In the genomic region with DNA sequence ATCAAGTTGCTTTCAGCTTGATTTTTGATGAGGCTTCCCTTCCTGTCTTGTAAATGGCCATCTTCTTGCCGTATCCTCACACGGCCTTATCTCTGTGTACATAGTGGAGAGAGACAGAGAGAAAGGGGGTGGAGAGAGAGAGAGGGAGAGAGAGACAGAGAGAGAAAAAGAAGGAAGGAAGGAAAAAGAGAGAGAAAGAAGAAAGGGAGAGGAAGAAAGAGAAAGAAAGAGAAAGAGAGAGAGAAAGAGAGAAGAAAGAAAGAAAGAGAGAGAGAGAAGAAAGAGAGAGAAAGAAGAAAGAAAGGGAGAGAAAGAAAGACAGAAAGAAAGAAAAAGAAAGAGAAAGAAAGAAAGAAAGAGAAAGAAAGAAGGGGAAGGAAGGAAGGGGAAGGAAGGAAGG, we compare ENCODE assay signal across 23 cellular contexts.
"Had no signal": no experiment of that assay in that cellular context is flagged by ENCODE, and none has a peak within 500 bp of the region (broad histone marks: within the 10 kb centered on the region; RNA-seq: fewer than 3 reads in every experiment).

No MANE protein-coding gene starts in this region.

- H3K27ac Mint-ChIP-seq: dendritic cell treated with granulocyte-macrophage colony-stimulating factor and Interleukin-4, amounts not matched to agents 40 ng/mL and 50 ng/mL, for 4 days; nephron had no signal

- H3K4me3 Mint-ChIP-seq: dendritic cell treated with granulocyte-macrophage colony-stimulating factor and Interleukin-4, amounts not matched to agents 40 ng/mL and 50 ng/mL, for 4 days; naive B cell; nephron had no signal

- ATAC-seq: heart left ventricle, left ventricle myocardium superior, psoas muscle, sciatic nerve, upper lobe of right lung had no signal

- H3K4me3 ChIP-seq: heart left ventricle, lung, psoas muscle, skin epidermis, stomach, tibial nerve, upper lobe of right lung, vagina had no signal

- H3K36me3 Mint-ChIP-seq: naive B cell had no signal

- DNase-seq: erythroblast; foreskin melanocyte; heart left ventricle; hippocampal formation; left colon; left ventricle myocardium superior; mesenchymal stem cell; midbrain; naive B cell; psoas muscle; stimulated activated CD4-positive, alpha-beta T cell treated with anti-CD3 and anti-CD28 coated beads, Interleukin-12 subunit alpha, Interleukin-12 subunit beta, amount 100 ng/mL, for 4 hours; stimulated activated naive CD4-positive, alpha-beta T cell; stomach; upper lobe of right lung had no signal

- FAIRE-seq: colon, endothelial cell of umbilical vein had no signal

- H3K27ac ChIP-seq: psoas muscle, skin epidermis, stomach, upper lobe of right lung, vagina had no signal

- H3K27me3 ChIP-seq: heart left ventricle, stomach, tibial nerve, upper lobe of right lung, vagina had no signal

- H3K27me3 Mint-ChIP-seq: dendritic cell treated with granulocyte-macrophage colony-stimulating factor and Interleukin-4, amounts not matched to agents 40 ng/mL and 50 ng/mL, for 4 days had no signal

- H3K36me3 ChIP-seq: heart left ventricle, stomach, tibial nerve, upper lobe of right lung, vagina had no signal

- H3K4me1 ChIP-seq: psoas muscle, upper lobe of right lung had no signal

- H3K9me3 Mint-ChIP-seq: dendritic cell treated with granulocyte-macrophage colony-stimulating factor and Interleukin-4, amounts not matched to agents 40 ng/mL and 50 ng/mL, for 4 days; nephron had no signal

- H3K9me3 ChIP-seq: heart left ventricle, psoas muscle, stomach, tibial nerve, upper lobe of right lung, vagina had no signal
